Comparison of ENCODE assay signal across 28 cellular contexts in the genomic region with DNA sequence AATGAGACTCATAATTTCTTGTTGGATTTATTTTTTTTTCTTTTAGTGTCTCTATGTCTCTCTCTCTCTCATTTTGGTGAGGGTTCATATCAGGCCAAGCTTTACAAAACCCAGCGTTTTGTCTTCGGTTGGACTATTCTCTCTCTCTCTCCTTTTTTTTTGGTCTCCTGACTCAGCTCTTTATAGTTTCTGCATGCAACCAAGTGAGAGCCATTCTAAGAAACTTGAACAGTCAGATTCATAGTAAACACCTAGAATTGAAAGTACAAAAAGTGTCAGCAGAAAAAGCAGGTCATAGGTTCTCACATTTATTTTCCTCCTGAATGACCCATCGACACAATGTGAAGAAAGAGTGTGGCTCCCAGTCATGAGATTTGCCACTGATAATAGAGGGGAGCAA.
"Had no signal": no experiment of that assay in that cellular context is flagged by ENCODE, and none has a peak within 500 bp of the region (broad histone marks: within the 10 kb centered on the region; RNA-seq: fewer than 3 reads in every experiment).

No MANE protein-coding gene starts in this region.

- H3K27ac Mint-ChIP-seq: effector memory CD8-positive, alpha-beta T cell; immature natural killer cell; memory B cell; naive B cell; natural killer cell treated with Interleukin-12 subunit alpha and Interleukin-12 subunit beta and Interleukin-15 and Interleukin-18, amount 100 ng/mL, for 72 hours; progenitor cell of endocrine pancreas; stimulated activated naive B cell treated with anti-CD40 and anti-IgM and Interleukin-4, amounts not matched to agents 10 μg/mL and 1 μg/mL and 100 μg/mL, for 72 hours; stimulated activated naive CD8-positive, alpha-beta T cell treated with anti-CD3 and anti-CD28 coated beads, Interleukin-15, Interleukin-2, amounts not matched to agents 100 ng/mL and 50 ng/mL, for 24 hours had no signal

- H3K27me3 Mint-ChIP-seq: effector memory CD8-positive, alpha-beta T cell; memory B cell; naive B cell; natural killer cell treated with Interleukin-12 subunit alpha and Interleukin-12 subunit beta and Interleukin-15 and Interleukin-18, amount 100 ng/mL, for 72 hours; progenitor cell of endocrine pancreas; stimulated activated naive B cell treated with anti-CD40 and anti-IgM and Interleukin-4, amounts not matched to agents 10 μg/mL and 1 μg/mL and 100 μg/mL, for 72 hours had no signal

- H3K4me1 ChIP-seq: esophagus squamous epithelium, parathyroid adenoma, right lobe of liver, transverse colon, upper lobe of right lung, uterus had no signal

- H3K27ac ChIP-seq: coronary artery, esophagus squamous epithelium, parathyroid adenoma, right lobe of liver, thoracic aorta, transverse colon, upper lobe of right lung, uterus had no signal

- H3K4me1 Mint-ChIP-seq: immature natural killer cell; memory B cell; naive B cell; stimulated activated naive B cell treated with anti-CD40 and anti-IgM and Interleukin-4, amounts not matched to agents 10 μg/mL and 1 μg/mL and 100 μg/mL, for 72 hours had no signal

- H3K36me3 ChIP-seq: esophagus squamous epithelium, right lobe of liver, thoracic aorta, transverse colon, upper lobe of right lung, uterus had no signal

- H3K79me2 ChIP-seq: parathyroid adenoma had no signal

- DNase-seq: effector memory CD8-positive, alpha-beta T cell; erythroblast; esophagus squamous epithelium; foreskin melanocyte; hypothalamus; immature natural killer cell; islet precursor cell; kidney glomerular epithelial cell; mucosa of descending colon; naive B cell; right lobe of liver; small intestine; stimulated activated CD4-positive, alpha-beta T cell treated with anti-CD3 and anti-CD28 coated beads, Interleukin-15, amount 100 ng/mL, for 24 hours; stimulated activated CD4-positive, alpha-beta T cell treated with anti-CD3 and anti-CD28 coated beads, Interleukin-2, amount 100 ng/mL, for 48 hours; stimulated activated naive B cell treated with anti-CD40 and anti-IgM and Interleukin-4, amounts not matched to agents 10 μg/mL and 1 μg/mL and 100 μg/mL, for 72 hours; transverse colon; upper lobe of right lung; uterus had no signal

- H3K4me3 Mint-ChIP-seq: effector memory CD8-positive, alpha-beta T cell; immature natural killer cell; memory B cell; naive B cell; natural killer cell treated with Interleukin-12 subunit alpha and Interleukin-12 subunit beta and Interleukin-15 and Interleukin-18, amount 100 ng/mL, for 72 hours; neural crest cell; stimulated activated naive B cell treated with anti-CD40 and anti-IgM and Interleukin-4, amounts not matched to agents 10 μg/mL and 1 μg/mL and 100 μg/mL, for 72 hours; stimulated activated naive CD8-positive, alpha-beta T cell treated with anti-CD3 and anti-CD28 coated beads, Interleukin-15, Interleukin-2, amounts not matched to agents 100 ng/mL and 50 ng/mL, for 24 hours had no signal

- H3K9me3 ChIP-seq: esophagus squamous epithelium, mucosa of descending colon, right lobe of liver, thoracic aorta, transverse colon, upper lobe of right lung, uterus had no signal

- H2AFZ ChIP-seq: parathyroid adenoma had no signal

- H3K36me3 Mint-ChIP-seq: memory B cell; naive B cell; stimulated activated naive B cell treated with anti-CD40 and anti-IgM and Interleukin-4, amounts not matched to agents 10 μg/mL and 1 μg/mL and 100 μg/mL, for 72 hours had no signal

- H3K9ac ChIP-seq: parathyroid adenoma had no signal

- ATAC-seq: effector memory CD8-positive, alpha-beta T cell; left lobe of liver; mucosa of descending colon; natural killer cell treated with Interleukin-12 subunit alpha and Interleukin-12 subunit beta and Interleukin-15 and Interleukin-18, amount 100 ng/mL, for 72 hours; right lobe of liver; stimulated activated naive B cell treated with anti-CD40 and anti-IgM and Interleukin-4, amounts not matched to agents 10 μg/mL and 1 μg/mL and 100 μg/mL, for 72 hours; upper lobe of right lung had no signal

- H3K4me3 ChIP-seq: coronary artery, esophagus squamous epithelium, lung, mucosa of descending colon, right lobe of liver, thoracic aorta, transverse colon, upper lobe of right lung, uterus had no signal

- H3K27me3 ChIP-seq: esophagus squamous epithelium, right lobe of liver, transverse colon, upper lobe of right lung, uterus had no signal
